In genomic region chr6:54717849-54718455, GRCh38 we compare ENCODE assay signal across 8 cellular contexts.
A peak's percentile ranks its signal among the peaks of the same experiment; 100 is the strongest.
DNase-seq lines count a peak whose midpoint lies in the region; ATAC-seq and TF ChIP-seq lines count a peak whose summit lies in the region.

No MANE protein-coding gene starts in this region.

- no peaks in the 10 kb centered on the region for H3K36me3 Mint-ChIP-seq in activated CD8-positive, alpha-beta memory T cell treated with anti-CD3 and anti-CD28 coated beads, Interleukin-2, amount 10 ng/mL, durations not matched to agents 7 days and 5 days

- DNase-seq in DMS114 treated with DMSO at 0.1 percent for 48 hours (lab: John Stamatoyannopoulos, UW; ENCODE audit: unreplicated experiment) (peak; percentile 34), NCI-H748 treated with DMSO at 0.1 percent for 48 hours (lab: John Stamatoyannopoulos, UW) (peak; percentile 97), fibroblast of villous mesenchyme (ENCODE audit: low read depth) (peak; percentile 54), trophoblast cell (peak; percentile 84 to 97)
- peak; percentile 67 for DNase-seq in activated CD8-positive, alpha-beta memory T cell treated with anti-CD3 and anti-CD28 coated beads, Interleukin-2, amount 10 ng/mL, durations not matched to agents 7 days and 5 days

- no peaks in the 10 kb centered on the region for H3K27me3 ChIP-seq in trophoblast cell (ENCODE audit: insufficient read depth, low read length)

- H3K14ac ChIP-seq in trophoblast cell (ENCODE audit: low read length), result no peak overlapping the region

- H3K9me3 ChIP-seq in trophoblast cell (ENCODE audit: insufficient read depth, low read depth, low read length), result no peaks in the 10 kb centered on the region

- peak; percentile 92 for TF ChIP-seq CTCF in fibroblast of villous mesenchyme (IDR thresholded peaks at IDR 0.05; ENCODE audit: insufficient read depth, low read depth, low read length)

- H4K8ac ChIP-seq in trophoblast cell (ENCODE audit: low read depth, low read length), result no peak overlapping the region

- H2BK5ac ChIP-seq in trophoblast cell (ENCODE audit: low read depth, low read length, poor library complexity), result no peak overlapping the region

- H4K12ac ChIP-seq in trophoblast cell (ENCODE audit: low read depth, low read length), result no peak overlapping the region

- no peaks in the 10 kb centered on the region for H3K4me1 ChIP-seq in trophoblast cell (ENCODE audit: control insufficient read depth in 1 of 2, insufficient read depth in 2 of 2, low read length in 2 of 2)

- H3K36me3 ChIP-seq in trophoblast cell (ENCODE audit: control insufficient read depth in 1 of 2, insufficient read depth in 2 of 2, low read length in 2 of 2), result no peaks in the 10 kb centered on the region

- H3K27me3 Mint-ChIP-seq in activated CD8-positive, alpha-beta memory T cell treated with anti-CD3 and anti-CD28 coated beads, Interleukin-2, amount 10 ng/mL, durations not matched to agents 7 days and 5 days, result no peaks in the 10 kb centered on the region

- H3K4ac ChIP-seq in trophoblast cell (ENCODE audit: low read depth, low read length), result no peak overlapping the region

- no peak overlapping the region for H3K23ac ChIP-seq in trophoblast cell (ENCODE audit: low read length)

- H3K27ac ChIP-seq in trophoblast cell (ENCODE audit: low read depth, low read length), result no peak overlapping the region

- H3K27ac Mint-ChIP-seq in activated CD8-positive, alpha-beta memory T cell treated with anti-CD3 and anti-CD28 coated beads, Interleukin-2, amount 10 ng/mL, durations not matched to agents 7 days and 5 days, result no peak overlapping the region

- H4K91ac ChIP-seq in trophoblast cell (ENCODE audit: low read depth, low read length), result no peak overlapping the region

- no peak overlapping the region for H2BK12ac ChIP-seq in trophoblast cell (ENCODE audit: low read length)

- no peak overlapping the region for H3K4me2 ChIP-seq in trophoblast cell (ENCODE audit: low read length)

- ATAC-seq in GM19397 (IDR thresholded peaks at IDR 0.05; ENCODE audit: unreplicated experiment), result peak; percentile 86
- ATAC-seq in HG03442 (IDR thresholded peaks at IDR 0.05; ENCODE audit: unreplicated experiment), result peak; percentile 87
- no peak for ATAC-seq in activated CD8-positive, alpha-beta memory T cell treated with anti-CD3 and anti-CD28 coated beads, Interleukin-2, amount 10 ng/mL, durations not matched to agents 7 days and 5 days
- no peak for ATAC-seq in GM18873 (IDR thresholded peaks at IDR 0.05; ENCODE audit: low FRiP score, unreplicated experiment)

- no peak overlapping the region for H3K4me3 ChIP-seq in fibroblast of villous mesenchyme (ENCODE audit: low read depth, low read length)
- H3K4me3 ChIP-seq in trophoblast cell (ENCODE audit: low read depth, low read length), result no peak overlapping the region

- H2AFZ ChIP-seq in trophoblast cell (ENCODE audit: insufficient read depth, low read length, poor library complexity), result no peak overlapping the region

- H3K9ac ChIP-seq in trophoblast cell (ENCODE audit: low read length), result no peak overlapping the region

- no peaks in the 10 kb centered on the region for H3K79me1 ChIP-seq in trophoblast cell (ENCODE audit: low read length)

- no peak overlapping the region for H3K18ac ChIP-seq in trophoblast cell (ENCODE audit: low read length)

- no peak overlapping the region for H2AK5ac ChIP-seq in trophoblast cell (ENCODE audit: low read length)

- H2BK120ac ChIP-seq in trophoblast cell (ENCODE audit: insufficient read depth, low read length, poor library complexity), result no peak overlapping the region

- no peak overlapping the region for H3K4me3 Mint-ChIP-seq in activated CD8-positive, alpha-beta memory T cell treated with anti-CD3 and anti-CD28 coated beads, Interleukin-2, amount 10 ng/mL, durations not matched to agents 7 days and 5 days

- H3K9me3 Mint-ChIP-seq in activated CD8-positive, alpha-beta memory T cell treated with anti-CD3 and anti-CD28 coated beads, Interleukin-2, amount 10 ng/mL, durations not matched to agents 7 days and 5 days (ENCODE audit: low read depth), result no peaks in the 10 kb centered on the region

- H3K79me2 ChIP-seq in trophoblast cell (ENCODE audit: control insufficient read depth, insufficient read depth, low read length, poor library complexity), result no peaks in the 10 kb centered on the region

- no peaks in the 10 kb centered on the region for H3K4me1 Mint-ChIP-seq in activated CD8-positive, alpha-beta memory T cell treated with anti-CD3 and anti-CD28 coated beads, Interleukin-2, amount 10 ng/mL, durations not matched to agents 7 days and 5 days

- WGBS in trophoblast cell (ENCODE audit: extremely low coverage, insufficient coverage, insufficient read length), result no CpG with 5 or more reads among the region's 5 CpGs

- CTCF ChIA-PET in activated CD8-positive, alpha-beta memory T cell treated with anti-CD3 and anti-CD28 coated beads, Interleukin-2, amount 10 ng/mL, durations not matched to agents 7 days and 5 days (lab: Charles Lee), result interaction anchor here (0.8 to 1.1 kb wide), 5 partner anchors 10 to 354 kb away, joined by 3 to 5 read pairs (median 3); no protein-coding TSS in a partner anchor

Comparison
In these comparisons a context has a peak if more than half of its experiments do, and no peak if none do; other contexts are left out.
1. DNase-seq: peak in every context shown above with its lines; median percentile 97 in NCI-H748 treated with DMSO at 0.1 percent for 48 hours; 90 in trophoblast cell; 67 in activated CD8-positive, alpha-beta memory T cell treated with anti-CD3 and anti-CD28 coated beads, Interleukin-2, amount 10 ng/mL, durations not matched to agents 7 days and 5 days; 54 in fibroblast of villous mesenchyme; 34 in DMS114 treated with DMSO at 0.1 percent for 48 hours.
2. ATAC-seq: peak in GM19397 (single experiment) and HG03442 (single experiment); none in activated CD8-positive, alpha-beta memory T cell treated with anti-CD3 and anti-CD28 coated beads, Interleukin-2, amount 10 ng/mL, durations not matched to agents 7 days and 5 days (single experiment) and GM18873 (single experiment).